In genomic region chr17:57113656-57114055, GRCh38 we compare ENCODE assay signal across 1 cellular context.
TF ChIP-seq lines count a peak whose summit lies in the region.

No MANE protein-coding gene starts in this region.

TF ChIP-seq in GM12878, 131 proteins besides CTCF, POLR2A, EP300 and RAD21:
- TF ChIP-seq NR2F1 (conservative IDR thresholded peaks at IDR 0.05), result no peak
- no peak for TF ChIP-seq FOS (IDR thresholded peaks at IDR 0.05; ENCODE audit: borderline replicate concordance, extremely low read depth, insufficient read length)
- TF ChIP-seq ZNF217 (IDR thresholded peaks at IDR 0.05), result no peak
- no peak for TF ChIP-seq GATAD2B (conservative IDR thresholded peaks at IDR 0.05; ENCODE audit: low read depth)
- TF ChIP-seq ZNF24 (IDR thresholded peaks at IDR 0.05), result no peak
- no peak for TF ChIP-seq SMARCA5 (IDR thresholded peaks at IDR 0.05)
- no peak for TF ChIP-seq ZNF592 (IDR thresholded peaks at IDR 0.05)
- TF ChIP-seq ZNF274 (IDR thresholded peaks at IDR 0.05; ENCODE audit: insufficient read depth, insufficient read length), result no peak
- no peak for TF ChIP-seq RELB (IDR thresholded peaks at IDR 0.05; ENCODE audit: low read depth)
- no peak for TF ChIP-seq CHD4 (IDR thresholded peaks at IDR 0.05)
- TF ChIP-seq MEF2A (IDR thresholded peaks at IDR 0.05; ENCODE audit: insufficient read depth, low read depth, low read length), result no peak
- TF ChIP-seq EGR1 (IDR thresholded peaks at IDR 0.05; ENCODE audit: borderline replicate concordance in 1 of 2, low read depth in 2 of 2, low read length in 2 of 2), result no peak
- no peak for TF ChIP-seq CBFB (IDR thresholded peaks at IDR 0.05; ENCODE audit: low read depth)
- TF ChIP-seq BCL3 (IDR thresholded peaks at IDR 0.05; ENCODE audit: borderline replicate concordance, insufficient read depth, low read depth, low read length, poor library complexity, severe bottlenecking), result no peak
- TF ChIP-seq DPF2 (IDR thresholded peaks at IDR 0.05), result no peak
- no peak for TF ChIP-seq RAD51 (IDR thresholded peaks at IDR 0.05)
- TF ChIP-seq, protein P1, sequence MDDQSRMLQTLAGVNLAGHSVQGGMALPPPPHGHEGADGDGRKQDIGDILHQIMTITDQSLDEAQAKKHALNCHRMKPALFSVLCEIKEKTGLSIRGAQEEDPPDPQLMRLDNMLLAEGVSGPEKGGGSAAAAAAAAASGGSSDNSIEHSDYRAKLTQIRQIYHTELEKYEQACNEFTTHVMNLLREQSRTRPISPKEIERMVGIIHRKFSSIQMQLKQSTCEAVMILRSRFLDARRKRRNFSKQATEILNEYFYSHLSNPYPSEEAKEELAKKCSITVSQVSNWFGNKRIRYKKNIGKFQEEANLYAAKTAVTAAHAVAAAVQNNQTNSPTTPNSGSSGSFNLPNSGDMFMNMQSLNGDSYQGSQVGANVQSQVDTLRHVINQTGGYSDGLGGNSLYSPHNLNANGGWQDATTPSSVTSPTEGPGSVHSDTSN (IDR thresholded peaks at IDR 0.05; ENCODE audit: insufficient replicate concordance, low read depth, low read length), result no peak
- TF ChIP-seq HDAC6 (IDR thresholded peaks at IDR 0.05; ENCODE audit: unreplicated experiment), result no peak
- no peak for TF ChIP-seq KAT2A (conservative IDR thresholded peaks at IDR 0.05; ENCODE audit: control insufficient read depth, low read depth, low read length)
